In the genomic region with DNA sequence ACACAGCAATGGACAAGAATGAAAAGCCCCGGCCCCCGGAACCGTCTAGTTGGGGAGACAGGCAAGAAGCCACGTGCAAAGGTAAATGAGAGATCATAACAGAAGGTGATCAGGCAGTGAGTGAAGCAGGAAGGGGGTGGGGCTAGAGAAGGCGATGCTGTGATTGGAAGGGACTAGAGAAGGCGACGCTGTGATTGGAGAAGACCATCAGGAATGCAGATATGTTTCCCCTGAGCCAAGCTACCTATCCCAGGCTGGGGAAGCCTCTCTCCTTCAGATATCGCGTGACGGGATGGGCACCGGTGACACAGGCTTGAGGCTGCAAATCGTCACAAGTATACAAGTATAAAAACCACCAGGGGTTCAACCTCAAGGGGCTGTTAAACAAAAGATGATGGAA, we compare ENCODE assay signal across 10 cellular contexts. TPM values are rescaled to one million over a fixed set of nuclear protein-coding genes. Genes with fewer than 3 reads are reported as not detected.
DNase-seq lines count a peak whose midpoint lies in the region; ATAC-seq lines count a peak whose summit lies in the region.
"Had no signal": no experiment of that assay in that cellular context is flagged by ENCODE, and none has a peak within 500 bp of the region (broad histone marks: within the 10 kb centered on the region; RNA-seq: fewer than 3 reads in every experiment).

No MANE protein-coding gene starts in this region.

- no peak for ATAC-seq in HG03565 (IDR thresholded peaks at IDR 0.05; ENCODE audit: unreplicated experiment)
- no peak for ATAC-seq in HG03457 (IDR thresholded peaks at IDR 0.05; ENCODE audit: unreplicated experiment)

- peak; percentile 10 to 51 for DNase-seq in NCI-H524 (lab: John Stamatoyannopoulos, UW)
- no peak for DNase-seq in NCI-H524 treated with DMSO at 0.1 percent for 48 hours (lab: John Stamatoyannopoulos, UW)
- DNase-seq in SK-N-DZ (ENCODE audit: low spot score): peak; percentile 67
- peak; percentile 37 for DNase-seq in effector CD8-positive, alpha-beta T cell (lab: John Stamatoyannopoulos, UW)
- DNase-seq in stimulated activated CD8-positive, alpha-beta memory T cell treated with anti-CD3 and anti-CD28 coated beads, Interleukin-4, amount 100 ng/mL, for 48 hours: peak; percentile 53
- no peak for DNase-seq in NK-92 (lab: John Stamatoyannopoulos, UW; ENCODE audit: unreplicated experiment)
- DNase-seq: stimulated activated naive B cell treated with anti-CD40 and anti-IgM and Interleukin-4, amounts not matched to agents 10 μg/mL and 1 μg/mL and 100 μg/mL, for 72 hours had no signal

RNA-seq across cellular contexts. Expression of gene DCAF15, which starts 21.8 kb away (rescaled TPM):
- polyA plus RNA-seq in SK-N-DZ (2014; cell fraction: cytosol; rRNA removed): 36.7 and 46.9 TPM in 2 replicates
- polyA plus RNA-seq in SK-N-DZ (2014; cell fraction: nucleus; rRNA removed): 120 and 125 TPM in 2 replicates

RNA-seq across cellular contexts. Expression of gene RFX1, which starts 32.0 kb away (rescaled TPM):
- 1.2 and 1.7 TPM in 2 replicates for polyA plus RNA-seq in SK-N-DZ (2014; cell fraction: cytosol; rRNA removed)
- polyA plus RNA-seq in SK-N-DZ (2014; cell fraction: nucleus; rRNA removed): 2.5 and 5.6 TPM in 2 replicates

RNA-seq across cellular contexts. Expression of gene PODNL1, which starts 35.9 kb away (rescaled TPM):
- not detected in 2 replicates for polyA plus RNA-seq in SK-N-DZ (2014; cell fraction: cytosol; rRNA removed)
- polyA plus RNA-seq in SK-N-DZ (2014; cell fraction: nucleus; rRNA removed): not detected in 2 replicates

RNA-seq across cellular contexts. Expression of gene RLN3, which starts 53.9 kb away (rescaled TPM):
- not detected in 2 replicates for polyA plus RNA-seq in SK-N-DZ (2014; cell fraction: cytosol; rRNA removed)
- polyA plus RNA-seq in SK-N-DZ (2014; cell fraction: nucleus; rRNA removed): not detected in 2 replicates
- polyA plus RNA-seq: liver had no signal

RNA-seq across cellular contexts. Expression of gene IL27RA, which starts 57.5 kb away (rescaled TPM):
- 0.37 and 1.1 TPM in 2 replicates for polyA plus RNA-seq in SK-N-DZ (2014; cell fraction: cytosol; rRNA removed)
- polyA plus RNA-seq in SK-N-DZ (2014; cell fraction: nucleus; rRNA removed): 0.46 and 1.4 TPM in 2 replicates

Comparison
In these comparisons a context has a peak if more than half of its experiments do, and no peak if none do; other contexts are left out.
1. DNase-seq: peak in NCI-H524 (2 of 2), SK-N-DZ (single experiment), effector CD8-positive, alpha-beta T cell (single experiment) and stimulated activated CD8-positive, alpha-beta memory T cell treated with anti-CD3 and anti-CD28 coated beads, Interleukin-4, amount 100 ng/mL, for 48 hours (single experiment); none in NCI-H524 treated with DMSO at 0.1 percent for 48 hours (single experiment) and NK-92 (single experiment).